ENCODE assay signal across 10 cellular contexts in the genomic region with DNA sequence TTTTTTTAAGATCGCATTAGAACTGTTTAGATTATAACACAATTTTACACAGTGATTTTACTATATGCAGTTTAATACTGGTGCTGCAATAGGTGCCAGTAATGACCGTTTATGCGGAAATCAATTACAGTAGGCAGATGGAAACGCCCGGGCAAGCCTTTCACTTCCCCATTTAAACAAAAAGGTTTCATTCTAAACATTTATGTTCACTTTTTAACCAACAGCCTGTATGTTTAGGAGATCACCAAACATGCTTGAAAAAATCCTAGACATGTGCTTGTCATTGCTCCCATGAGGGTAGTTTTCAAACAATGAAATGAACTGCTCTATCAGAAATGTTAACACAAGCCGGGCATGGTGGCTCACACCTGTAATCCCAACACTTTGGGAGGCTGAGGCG. TPM values are rescaled to one million over a fixed set of nuclear protein-coding genes. Genes with fewer than 3 reads are reported as not detected.
DNase-seq lines count a peak whose midpoint lies in the region; ATAC-seq, FAIRE-seq and TF ChIP-seq lines count a peak whose summit lies in the region.
"Had no signal": no experiment of that assay in that cellular context is flagged by ENCODE, and none has a peak within 500 bp of the region (broad histone marks: within the 10 kb centered on the region; RNA-seq: fewer than 3 reads in every experiment).

No MANE protein-coding gene starts in this region.

- H3K27me3 ChIP-seq in HL-60 (ENCODE audit: insufficient read depth, poor library complexity, severe bottlenecking) = no peaks in the 10 kb centered on the region

- ATAC-seq in activated naive CD8-positive, alpha-beta T cell treated with anti-CD3 and anti-CD28 coated beads, Interleukin-2, amount 10 ng/mL, durations not matched to agents 7 days and 5 days (ENCODE audit: low read depth) = no peak
- ATAC-seq in natural killer cell treated with Interleukin-12 subunit alpha and Interleukin-12 subunit beta and Interleukin-15 and Interleukin-18, amount 100 ng/mL, for 72 hours = no peak
- ATAC-seq: left colon, Panc1 had no signal

- no peaks in the 10 kb centered on the region for H3K27me3 Mint-ChIP-seq in activated naive CD8-positive, alpha-beta T cell treated with anti-CD3 and anti-CD28 coated beads, Interleukin-2, amount 10 ng/mL, durations not matched to agents 7 days and 5 days
- no peaks in the 10 kb centered on the region for H3K27me3 Mint-ChIP-seq in natural killer cell treated with Interleukin-12 subunit alpha and Interleukin-12 subunit beta and Interleukin-15 and Interleukin-18, amount 100 ng/mL, for 72 hours

- TF ChIP-seq CTCF in GM10266 (IDR thresholded peaks at IDR 0.05; ENCODE audit: control insufficient read depth, insufficient read depth, low read depth, missing control alignments) = no peak
- TF ChIP-seq CTCF in HL-60 (IDR thresholded peaks at IDR 0.05; ENCODE audit: insufficient read depth, low read length) = no peak

- H3K27ac ChIP-seq in HL-60 (replicated peaks) = peak overlapping the region; percentile 100

- peak overlapping the region; percentile 77 for H3K4me3 ChIP-seq in HL-60 (replicated peaks; ENCODE audit: insufficient read depth, low read length)

- DNase-seq in GM10266 (ENCODE audit: extremely low spot score) = peak; percentile 57
- DNase-seq in HL-60 (ENCODE audit: low read depth in 1 of 2, low spot score in 1 of 2) = peak in 1 of 2 experiments; percentile 71
- no peak for DNase-seq in activated naive CD8-positive, alpha-beta T cell treated with anti-CD3 and anti-CD28 coated beads, Interleukin-2, amount 10 ng/mL, durations not matched to agents 7 days and 5 days
- DNase-seq in natural killer cell treated with Interleukin-12 subunit alpha and Interleukin-12 subunit beta and Interleukin-15 and Interleukin-18, amount 100 ng/mL, for 72 hours (ENCODE audit: low spot score) = no peak
- DNase-seq in DMS53 (lab: John Stamatoyannopoulos, UW) = no peak
- no peak for DNase-seq in DMS114 treated with DMSO at 0.1 percent for 48 hours (lab: John Stamatoyannopoulos, UW; ENCODE audit: unreplicated experiment)
- no peak for DNase-seq in frontal cortex (ENCODE audit: low spot score in 2 of 2)
- DNase-seq in NCI-H2196 (lab: John Stamatoyannopoulos, UW; ENCODE audit: unreplicated experiment) = no peak
- DNase-seq: left colon had no signal

- POLR2A ChIA-PET in activated naive CD8-positive, alpha-beta T cell treated with anti-CD3 and anti-CD28 coated beads, Interleukin-2, amount 10 ng/mL, durations not matched to agents 7 days and 5 days (lab: Charles Lee) = no interaction called here

- no peak for FAIRE-seq in frontal cortex (lab: Jason Lieb, UNC)

- H3K27ac Mint-ChIP-seq in activated naive CD8-positive, alpha-beta T cell treated with anti-CD3 and anti-CD28 coated beads, Interleukin-2, amount 10 ng/mL, durations not matched to agents 7 days and 5 days = peak overlapping the region; percentile 62
- H3K27ac Mint-ChIP-seq in natural killer cell treated with Interleukin-12 subunit alpha and Interleukin-12 subunit beta and Interleukin-15 and Interleukin-18, amount 100 ng/mL, for 72 hours = peak overlapping the region; percentile 40 to 77

- peak overlapping the region; percentile 63 for H3K4me3 Mint-ChIP-seq in activated naive CD8-positive, alpha-beta T cell treated with anti-CD3 and anti-CD28 coated beads, Interleukin-2, amount 10 ng/mL, durations not matched to agents 7 days and 5 days
- H3K4me3 Mint-ChIP-seq in natural killer cell treated with Interleukin-12 subunit alpha and Interleukin-12 subunit beta and Interleukin-15 and Interleukin-18, amount 100 ng/mL, for 72 hours = peak overlapping the region; percentile 60

- H3K36me3 Mint-ChIP-seq in activated naive CD8-positive, alpha-beta T cell treated with anti-CD3 and anti-CD28 coated beads, Interleukin-2, amount 10 ng/mL, durations not matched to agents 7 days and 5 days = peaks cover 27% of the 10 kb centered on the region
- peaks cover 14% of the 10 kb centered on the region for H3K36me3 Mint-ChIP-seq in natural killer cell treated with Interleukin-12 subunit alpha and Interleukin-12 subunit beta and Interleukin-15 and Interleukin-18, amount 100 ng/mL, for 72 hours

- peaks cover 32% of the 10 kb centered on the region for H3K4me1 Mint-ChIP-seq in activated naive CD8-positive, alpha-beta T cell treated with anti-CD3 and anti-CD28 coated beads, Interleukin-2, amount 10 ng/mL, durations not matched to agents 7 days and 5 days
- H3K4me1 Mint-ChIP-seq in natural killer cell treated with Interleukin-12 subunit alpha and Interleukin-12 subunit beta and Interleukin-15 and Interleukin-18, amount 100 ng/mL, for 72 hours (ENCODE audit: low read depth in 2 of 2) = peaks cover 29 to 42% of the 10 kb centered on the region in 2 donors

- H3K9me3 Mint-ChIP-seq in activated naive CD8-positive, alpha-beta T cell treated with anti-CD3 and anti-CD28 coated beads, Interleukin-2, amount 10 ng/mL, durations not matched to agents 7 days and 5 days = no peaks in the 10 kb centered on the region
- H3K9me3 Mint-ChIP-seq in natural killer cell treated with Interleukin-12 subunit alpha and Interleukin-12 subunit beta and Interleukin-15 and Interleukin-18, amount 100 ng/mL, for 72 hours = no peaks in the 10 kb centered on the region

RNA-seq across cellular contexts. Expression of a gene that starts 2.7 kb away (rescaled TPM):
- 10 to 100 TPM; 79.7 to 80.2 TPM for total RNA-seq in activated naive CD8-positive, alpha-beta T cell treated with anti-CD3 and anti-CD28 coated beads, Interleukin-2, amount 10 ng/mL, durations not matched to agents 7 days and 5 days
- total RNA-seq in natural killer cell treated with Interleukin-12 subunit alpha and Interleukin-12 subunit beta and Interleukin-15 and Interleukin-18, amount 100 ng/mL, for 72 hours = 10 to 100 TPM; 66.3 to 70.5 TPM
- 63.6 TPM for total RNA-seq in frontal cortex

RNA-seq across cellular contexts. Expression of a gene that starts 29.1 kb away (rescaled TPM):
- 10 to 100 TPM; 86.3 to 96.1 TPM for total RNA-seq in activated naive CD8-positive, alpha-beta T cell treated with anti-CD3 and anti-CD28 coated beads, Interleukin-2, amount 10 ng/mL, durations not matched to agents 7 days and 5 days
- 100 to 1,000 TPM; 109 to 150 TPM for total RNA-seq in natural killer cell treated with Interleukin-12 subunit alpha and Interleukin-12 subunit beta and Interleukin-15 and Interleukin-18, amount 100 ng/mL, for 72 hours
- 28.1 TPM for total RNA-seq in frontal cortex
